Comparison of ENCODE assay signal across 10 cellular contexts in genomic region chr18:54607213-54607934, GRCh38. TPM values are rescaled to one million over a fixed set of nuclear protein-coding genes. Genes with fewer than 3 reads are reported as not detected.
DNase-seq lines count a peak whose midpoint lies in the region; FAIRE-seq and TF ChIP-seq lines count a peak whose summit lies in the region.
"Had no signal": no experiment of that assay in that cellular context is flagged by ENCODE, and none has a peak within 500 bp of the region (broad histone marks: within the 10 kb centered on the region; RNA-seq: fewer than 3 reads in every experiment).

No MANE protein-coding gene starts in this region.

- peak overlapping the region; percentile 99 for H2BK12ac ChIP-seq in H1 (ENCODE audit: low read depth, low read length)

- H3K9ac ChIP-seq in ES-I3 (ENCODE audit: low read depth, low read length) (peak overlapping the region; percentile 20), H1 (replicated peaks in 1 of 4; ENCODE audit: extremely low read depth in 1 of 4, low read depth in 3 of 4, low read length in 3 of 4) (peak overlapping the region in 3 of 4 experiments; percentile 20 to 43 (median 29); a peak in 2 of 7 replicates)

- H2BK5ac ChIP-seq in H1 (ENCODE audit: low read depth, low read length) = peak overlapping the region; percentile 99

- peak in 1 of 2 experiments; percentile 89; a peak in 1 of 3 replicates for TF ChIP-seq EP300 in H1 (IDR thresholded peaks at IDR 0.05; ENCODE audit: borderline replicate concordance in 1 of 2, low read depth in 2 of 2, low read length in 2 of 2)

- FAIRE-seq in H1 (lab: Jason Lieb, UNC) = peak; percentile 91

- peak overlapping the region; percentile 47 to 70 (median 64) for H3K4me3 Mint-ChIP-seq in nephron

- no peaks in the 10 kb centered on the region for H4K20me1 ChIP-seq in H1 (replicated peaks in 1 of 2; ENCODE audit: control insufficient read depth in 1 of 2, insufficient read depth in 2 of 2, low read length in 2 of 2)

- H3K9me3 ChIP-seq in ES-I3 (ENCODE audit: control insufficient read depth, insufficient read depth, low read length) (no peaks in the 10 kb centered on the region), H1 (ENCODE audit: insufficient read depth in 2 of 2, low read depth in 1 of 2, low read length in 1 of 2) (no peaks in the 10 kb centered on the region), uterus (no peaks in the 10 kb centered on the region)

- H3K18ac ChIP-seq in H1 (ENCODE audit: extremely low read depth, low read length) = peak overlapping the region; percentile 93

- H3K14ac ChIP-seq in H1 (ENCODE audit: insufficient read length) = no peak overlapping the region

- DNase-seq in NCI-H2196 (lab: John Stamatoyannopoulos, UW; ENCODE audit: unreplicated experiment) (peak; percentile 49), H1 (ENCODE audit: low read depth in 1 of 2, low spot score in 2 of 2) (peak; percentile 38 to 53), NCI-H1436 treated with DMSO at 0.1 percent for 48 hours (lab: John Stamatoyannopoulos, UW) (no peak), uterus (no peak), putamen (ENCODE audit: low spot score) (no peak)
- DNase-seq in stimulated activated naive CD4-positive, alpha-beta T cell (lab: John Stamatoyannopoulos, UW) = no peak
- DNase-seq: activated naive CD4-positive, alpha-beta T cell treated with Interleukin-2 at 50 U/mL for 16 hours; NCI-H1694 had no signal

- H4K8ac ChIP-seq in H1 (ENCODE audit: extremely low read depth, insufficient read depth, low read length) = no peak overlapping the region

- H3K36me3 ChIP-seq in ES-I3 (ENCODE audit: insufficient read depth, low read length) (no peaks in the 10 kb centered on the region), H1 (ENCODE audit: control insufficient read depth in 2 of 4, insufficient read depth in 4 of 4, low read length in 3 of 4) (no peaks in the 10 kb centered on the region), uterus (no peaks in the 10 kb centered on the region)

- POLR2A ChIA-PET in H1 (lab: Charles Lee; ENCODE audit: partially characterized antibody) = interaction anchor here (0.9 to 1.8 kb wide), 2 partner anchors 78 to 153 kb away, joined by 3 to 15 read pairs; no protein-coding TSS in a partner anchor

- H3K56ac ChIP-seq in H1 (replicated peaks; ENCODE audit: insufficient read length, low read depth, low read length) = peak overlapping the region; percentile 12

- 21% methylated on average over 10 of the region's 10 CpGs; no CpG with 5 or more reads in 1 of the 2 experiments for WGBS in H1 (ENCODE audit: extremely low coverage in 1 of 2, insufficient coverage in 1 of 2, insufficient read length in 1 of 2, insufficient replicate concordance in 2 of 2, low coverage in 1 of 2, low lambda C conversion rate in 2 of 2, missing lambda C conversion rate in 1 of 2), 2 experiments

- H3K4me3 ChIP-seq in H1 (ENCODE audit: extremely low read depth in 1 of 4, insufficient read depth in 2 of 4, low read depth in 3 of 4, low read length in 4 of 4) (peak overlapping the region in 1 of 4 experiments; percentile 31; a peak in 1 of 8 replicates), uterus (no peak overlapping the region)

- H3K27ac Mint-ChIP-seq in nephron = peak overlapping the region; percentile 60 to 88 (median 81)

- no peaks in the 10 kb centered on the region for H3K9me3 Mint-ChIP-seq in nephron

- peak overlapping the region; percentile 25 for H4K91ac ChIP-seq in H1 (replicated peaks; ENCODE audit: insufficient read length, low read length)

- TF ChIP-seq CTCF in H1 (IDR thresholded peaks at IDR 0.05; ENCODE audit: control extremely low read depth in 1 of 3, insufficient read depth in 1 of 3, low read depth in 1 of 3, low read length in 3 of 3) (no peak), nephron (IDR thresholded peaks at IDR 0.05; ENCODE audit: unreplicated experiment in 3 of 3) (no peak), uterus (IDR thresholded peaks at IDR 0.05) (no peak)

- H2AFZ ChIP-seq in H1 (ENCODE audit: low read length) = no peak overlapping the region

- H3K79me1 ChIP-seq in H1 (ENCODE audit: low read depth, low read length) = no peaks in the 10 kb centered on the region

- peak overlapping the region; percentile 63; the same call in 1 of the 2 replicates for H2BK20ac ChIP-seq in H1 (ENCODE audit: low read length)

- no peak; a peak in 1 of 3 replicates for TF ChIP-seq POLR2A in H1 (IDR thresholded peaks at IDR 0.05; ENCODE audit: control extremely low read depth in 1 of 2, low read depth in 2 of 2, low read length in 2 of 2)
- TF ChIP-seq POLR2A in uterus (IDR thresholded peaks at IDR 0.05) = no peak

- H3K4me1 ChIP-seq in ES-I3 (ENCODE audit: insufficient read depth, low read length) (peaks cover 32% of the 10 kb centered on the region), H1 (replicated peaks in 1 of 4; ENCODE audit: control insufficient read depth in 3 of 4, insufficient read depth in 4 of 4, low read length in 3 of 4) (peaks cover 2 to 17% (median 16%) of the 10 kb centered on the region in 4 experiments; a peak in 5 of 7 replicates), uterus (no peaks in the 10 kb centered on the region)

- no peak overlapping the region for H2BK15ac ChIP-seq in H1 (ENCODE audit: low read length)

- intact Hi-C loops in uterus (cut with DNase I; ENCODE audit: low total_unique reads) = no loop called here

- peak overlapping the region; percentile 98 for H2BK120ac ChIP-seq in H1 (replicated peaks; ENCODE audit: low read depth, low read length)

- no peaks in the 10 kb centered on the region; the same call in 1 of the 2 replicates for H3K23me2 ChIP-seq in H1 (ENCODE audit: low read depth, low read length)

- H2AK5ac ChIP-seq in H1 (ENCODE audit: low read depth, low read length) = peak overlapping the region; percentile 99; the same call in 1 of the 2 replicates

- no peaks in the 10 kb centered on the region for H3K79me2 ChIP-seq in H1 (ENCODE audit: control insufficient read depth in 1 of 2, insufficient read depth in 2 of 2, low read length in 2 of 2)

- H3K36me3 Mint-ChIP-seq in nephron (ENCODE audit: low read depth) = no peaks in the 10 kb centered on the region

- peak overlapping the region; percentile 89 for H3K4ac ChIP-seq in H1 (replicated peaks; ENCODE audit: insufficient read length, low read depth, low read length)

- no peaks in the 10 kb centered on the region for H3K27me3 Mint-ChIP-seq in nephron (ENCODE audit: low read depth)

- CTCF ChIA-PET in H1 (lab: Charles Lee; ENCODE audit: partially characterized antibody) = interaction anchor here (0.6 to 1.9 kb wide), 5 partner anchors 14 to 579 kb away, joined by 3 to 9 read pairs (median 4); no protein-coding TSS in a partner anchor

- H3K23ac ChIP-seq in H1 (ENCODE audit: insufficient read length) = no peak overlapping the region

- H3K4me1 Mint-ChIP-seq in nephron = no peaks in the 10 kb centered on the region

- H3K27ac ChIP-seq in H1 (ENCODE audit: low read depth, low read length) (peak overlapping the region; percentile 82), uterus (no peak overlapping the region)

- H3K27me3 ChIP-seq in H1 (replicated peaks in 1 of 4; ENCODE audit: control insufficient read depth in 3 of 4, extremely low read depth in 1 of 4, insufficient read depth in 3 of 4, low read length in 3 of 4) (no peaks in the 10 kb centered on the region), uterus (no peaks in the 10 kb centered on the region)

- no peak for TF ChIP-seq RAD21 in H1 (IDR thresholded peaks at IDR 0.05 in 1 of 2, conservative IDR thresholded peaks at IDR 0.05 in 1 of 2; ENCODE audit: low read depth in 2 of 2, low read length in 2 of 2)

- H4K5ac ChIP-seq in H1 (ENCODE audit: insufficient read length, low read depth, low read length) = peak overlapping the region; percentile 92

- peak overlapping the region; percentile 52 to 61 for H3K4me2 ChIP-seq in H1 (ENCODE audit: insufficient read depth in 1 of 2, low read depth in 2 of 2, low read length in 2 of 2)

TF ChIP-seq in H1, 55 proteins besides CTCF, POLR2A, EP300 and RAD21 (continues in another document):
- TF ChIP-seq MAFK (IDR thresholded peaks at IDR 0.05; ENCODE audit: low read depth, low read length) = no peak
- no peak for TF ChIP-seq TAF1 (IDR thresholded peaks at IDR 0.05; ENCODE audit: low read depth, low read length)
- TF ChIP-seq E2F6 (IDR thresholded peaks at IDR 0.05) = no peak
- TF ChIP-seq BRCA1 (IDR thresholded peaks at IDR 0.05; ENCODE audit: low read depth, low read length) = no peak
- peak; percentile 53 for TF ChIP-seq SP1 (IDR thresholded peaks at IDR 0.05; ENCODE audit: low read depth, low read length)
- no peak for TF ChIP-seq EGR1 (IDR thresholded peaks at IDR 0.05; ENCODE audit: borderline replicate concordance, low read depth, low read length)
- TF ChIP-seq, protein P1, sequence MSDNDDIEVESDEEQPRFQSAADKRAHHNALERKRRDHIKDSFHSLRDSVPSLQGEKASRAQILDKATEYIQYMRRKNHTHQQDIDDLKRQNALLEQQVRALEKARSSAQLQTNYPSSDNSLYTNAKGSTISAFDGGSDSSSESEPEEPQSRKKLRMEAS (IDR thresholded peaks at IDR 0.05) = no peak
- peak; percentile 68; the same call in 1 of the 2 replicates for TF ChIP-seq JUN (IDR thresholded peaks at IDR 0.05; ENCODE audit: low read depth, low read length)
- TF ChIP-seq GTF2F1 (IDR thresholded peaks at IDR 0.05; ENCODE audit: borderline replicate concordance, low read depth, low read length) = no peak
- TF ChIP-seq USF2 (IDR thresholded peaks at IDR 0.05; ENCODE audit: low read length) = no peak

RNA-seq across cellular contexts. Expression of gene DYNAP, which starts 16.3 kb away (rescaled TPM):
- total RNA-seq in H1 (2021; fragmentation: NEBNext Ultra II Directional; extraction: Animal tissue kit (Norgen Biotek cat#: 25700)) = 0.15 and 0.22 TPM in 2 replicates
- 1.1 and 1.5 TPM in 2 replicates for polyA plus RNA-seq in H1 (2011; rRNA removed)
- polyA plus RNA-seq in H1 (2011; cell fraction: cytosol; rRNA removed) = 1.1 TPM
- 0.78 TPM for polyA plus RNA-seq in H1 (2011; cell fraction: nucleus; rRNA removed)
- polyA plus RNA-seq in H1 (2012, experiment 1 of 2) = 0.20 to 0.56 TPM (median 0.44 TPM) in 4 replicates
- polyA plus RNA-seq in H1 (2012, experiment 2 of 2) = not detected
- polyA plus RNA-seq in H1 (2013, experiment 1 of 2) = 0.32 TPM
- polyA plus RNA-seq in H1 (2013, experiment 2 of 2) = 0.35 TPM
- polyA minus RNA-seq in H1 (2011; rRNA and poly(A)+ RNA removed) = 0.88 and 1.1 TPM in 2 replicates
- not detected for polyA minus RNA-seq in H1 (2011; cell fraction: cytosol; rRNA and poly(A)+ RNA removed)
- polyA minus RNA-seq in H1 (2011; cell fraction: nucleus; rRNA and poly(A)+ RNA removed) = 2.5 TPM
- not detected for total RNA-seq in uterus

Comparison
In these comparisons a context has a peak if more than half of its experiments do, and no peak if none do; other contexts are left out.
1. DNase-seq: peak in NCI-H2196 (single experiment) and H1 (2 of 2); none in stimulated activated naive CD4-positive, alpha-beta T cell (0 of 6), NCI-H1436 treated with DMSO at 0.1 percent for 48 hours (single experiment), uterus (0 of 2) and putamen (single experiment).